Comparison of ENCODE assay signal across 2 cellular contexts in genomic region chr3:12559520-12559919, GRCh38.
TF ChIP-seq lines count a peak whose summit lies in the region.

No MANE protein-coding gene starts in this region.

TF ChIP-seq in GM23338, 12 proteins besides CTCF, POLR2A, EP300 and RAD21:
- no peak for TF ChIP-seq ZNF331 (CRISPR knock-in tag; IDR thresholded peaks at IDR 0.05; ENCODE audit: low read depth)
- TF ChIP-seq CREB1 (CRISPR knock-in tag; IDR thresholded peaks at IDR 0.05; ENCODE audit: low read depth) = no peak
- no peak for TF ChIP-seq ETS1 (IDR thresholded peaks at IDR 0.05)
- no peak for TF ChIP-seq NANOG (IDR thresholded peaks at IDR 0.05; ENCODE audit: borderline replicate concordance)
- no peak for TF ChIP-seq POLR2AphosphoS5 (IDR thresholded peaks at IDR 0.05; ENCODE audit: low read depth)
- no peak for TF ChIP-seq STAT1 (IDR thresholded peaks at IDR 0.05; ENCODE audit: unreplicated experiment)
- TF ChIP-seq REST (IDR thresholded peaks at IDR 0.05; ENCODE audit: unreplicated experiment) = no peak
- TF ChIP-seq ZNF462 (CRISPR knock-in tag; IDR thresholded peaks at IDR 0.05) = no peak
- TF ChIP-seq ZNF114 (CRISPR knock-in tag; IDR thresholded peaks at IDR 0.05) = no peak
- no peak for TF ChIP-seq EZH2 (IDR thresholded peaks at IDR 0.05; ENCODE audit: low read depth, unreplicated experiment)
- TF ChIP-seq JUNB (IDR thresholded peaks at IDR 0.05; ENCODE audit: unreplicated experiment) = no peak
- TF ChIP-seq EZH2phosphoT487 (IDR thresholded peaks at IDR 0.05; ENCODE audit: unreplicated experiment) = no peak

TF ChIP-seq in K562, 482 proteins besides CTCF, POLR2A, EP300 and RAD21:
- TF ChIP-seq ZNF445 (CRISPR knock-in tag; IDR thresholded peaks at IDR 0.05; ENCODE audit: low read depth) = no peak
- no peak for TF ChIP-seq PRPF4 (IDR thresholded peaks at IDR 0.05; ENCODE audit: insufficient read depth, low read depth, low read length, poor library complexity, severe bottlenecking)
- no peak for TF ChIP-seq GTF2A2 (tag; IDR thresholded peaks at IDR 0.05)
- no peak for TF ChIP-seq NUFIP1 (IDR thresholded peaks at IDR 0.05; ENCODE audit: partially characterized antibody)
- no peak for TF ChIP-seq FOXK2 (conservative IDR thresholded peaks at IDR 0.05 in 1 of 2, IDR thresholded peaks at IDR 0.05 in 1 of 2; ENCODE audit: low read depth in 2 of 2)
- no peak for TF ChIP-seq MTA3 (IDR thresholded peaks at IDR 0.05; ENCODE audit: borderline replicate concordance)
- TF ChIP-seq KDM1A (IDR thresholded peaks at IDR 0.05) = peak; percentile 64 to 70; a peak in 3 of 4 replicates
- TF ChIP-seq NFE2 (IDR thresholded peaks at IDR 0.05; ENCODE audit: low read depth) = no peak
- TF ChIP-seq HDAC1 (IDR thresholded peaks at IDR 0.05) = peak in 1 of 2 experiments; percentile 43; a peak in 1 of 4 replicates
- TF ChIP-seq ZBTB9 (CRISPR knock-in tag; IDR thresholded peaks at IDR 0.05) = no peak
- TF ChIP-seq PKNOX1 (IDR thresholded peaks at IDR 0.05) = peak; percentile 66
- no peak for TF ChIP-seq TAF7 (tag; IDR thresholded peaks at IDR 0.05)
- TF ChIP-seq ZNF165 (CRISPR knock-in tag; IDR thresholded peaks at IDR 0.05; ENCODE audit: borderline replicate concordance) = no peak
- TF ChIP-seq KDM2B (CRISPR knock-in tag; IDR thresholded peaks at IDR 0.05) = no peak
- no peak for TF ChIP-seq PYGO2 (tag; IDR thresholded peaks at IDR 0.05)
- no peak for TF ChIP-seq GABPB2 (CRISPR knock-in tag; conservative IDR thresholded peaks at IDR 0.05)
- TF ChIP-seq FOXM1 (IDR thresholded peaks at IDR 0.05; ENCODE audit: low read depth) = no peak
- no peak for TF ChIP-seq FOXM1 (CRISPR knock-in tag; IDR thresholded peaks at IDR 0.05; ENCODE audit: low read depth)
- TF ChIP-seq DACH1 (IDR thresholded peaks at IDR 0.05; ENCODE audit: partially characterized antibody) = no peak
- no peak for TF ChIP-seq XRCC5 (IDR thresholded peaks at IDR 0.05; ENCODE audit: low read depth, low read length)
- no peak for TF ChIP-seq PBX2 (CRISPR knock-in tag; IDR thresholded peaks at IDR 0.05; ENCODE audit: low read depth)
- TF ChIP-seq PBX2 (tag; conservative IDR thresholded peaks at IDR 0.05; ENCODE audit: low read depth) = peak; percentile 28; the same call in 1 of the 2 replicates
